Comparison of ENCODE assay signal across 23 cellular contexts in genomic region chr2:24521975-24522639, GRCh38. TPM values are rescaled to one million over a fixed set of nuclear protein-coding genes. Genes with fewer than 3 reads are reported as not detected.
A peak's percentile ranks its signal among the peaks of the same experiment; 100 is the strongest.
DNase-seq lines count a peak whose midpoint lies in the region; ATAC-seq and TF ChIP-seq lines count a peak whose summit lies in the region.
"Had no signal": no experiment of that assay in that cellular context is flagged by ENCODE, and none has a peak within 500 bp of the region (broad histone marks: within the 10 kb centered on the region; RNA-seq: fewer than 3 reads in every experiment).

No MANE protein-coding gene starts in this region.

- DNase-seq in activated T-cell treated with anti-CD3 and anti-CD28 coated beads, Interleukin-2, amount 50 U/mL, for 4 hours = no peak
- DNase-seq in activated T-cell treated with anti-CD3 and anti-CD28 coated beads, Interleukin-2, amount 50 U/mL, for 1 hour = no peak
- DNase-seq in T-helper 2 cell treated with Interferon-gamma antibody and Interleukin-4, amounts not matched to agents 5 μg/mL and 100 μg/mL, for 36 hours (ENCODE audit: low spot score) = no peak
- DNase-seq in colonic mucosa = no peak
- DNase-seq in stimulated activated naive B cell treated with anti-CD40 and anti-IgM and Interleukin-4, amounts not matched to agents 10 μg/mL and 1 μg/mL and 100 μg/mL, for 72 hours = no peak
- no peak for DNase-seq in OCI-LY7 (ENCODE audit: low spot score)
- DNase-seq in chondrocyte (ENCODE audit: low spot score) = no peak
- no peak for DNase-seq in trophoblast cell
- DNase-seq: ACHN; activated CD4-positive, alpha-beta T cell treated with anti-CD3 and anti-CD28 coated beads for 48 hours; activated naive CD8-positive, alpha-beta T cell treated with anti-CD3 and anti-CD28 coated beads, Interleukin-2, amount 10 ng/mL, durations not matched to agents 7 days and 5 days; BE2C; GM23248; left ventricle myocardium inferior; MV-4-11; NCI-H1436 treated with DMSO at 0.1 percent for 48 hours; NCI-H2171; NCI-H524; nucleus accumbens; PC-3; Right ventricle myocardium superior had no signal

- no peaks in the 10 kb centered on the region for H3K27me3 Mint-ChIP-seq in activated T-cell treated with anti-CD3 and anti-CD28 coated beads, Interleukin-2, amount 50 U/mL, for 4 hours (ENCODE audit: low read depth)
- no peaks in the 10 kb centered on the region for H3K27me3 Mint-ChIP-seq in T-helper 2 cell treated with Interferon-gamma antibody and Interleukin-4, amounts not matched to agents 5 μg/mL and 100 μg/mL, for 36 hours (ENCODE audit: low read depth)
- H3K27me3 Mint-ChIP-seq in stimulated activated naive B cell treated with anti-CD40 and anti-IgM and Interleukin-4, amounts not matched to agents 10 μg/mL and 1 μg/mL and 100 μg/mL, for 72 hours = no peaks in the 10 kb centered on the region
- no peaks in the 10 kb centered on the region for H3K27me3 Mint-ChIP-seq in chondrocyte (ENCODE audit: low read depth)
- H3K27me3 Mint-ChIP-seq: activated naive CD8-positive, alpha-beta T cell treated with anti-CD3 and anti-CD28 coated beads, Interleukin-2, amount 10 ng/mL, durations not matched to agents 7 days and 5 days; type B pancreatic cell had no signal

- no peak overlapping the region for H2AK5ac ChIP-seq in trophoblast cell (ENCODE audit: low read length)

- H3K9me3 ChIP-seq in colonic mucosa (no peaks in the 10 kb centered on the region), OCI-LY7 (ENCODE audit: low read length) (no peaks in the 10 kb centered on the region), trophoblast cell (ENCODE audit: insufficient read depth, low read depth, low read length) (no peaks in the 10 kb centered on the region)
- H3K9me3 ChIP-seq: BE2C, left ventricle myocardium inferior had no signal

- no peak overlapping the region for H3K4me2 ChIP-seq in OCI-LY7 (ENCODE audit: low read length)
- H3K4me2 ChIP-seq in trophoblast cell (ENCODE audit: low read length) = no peak overlapping the region
- H3K4me2 ChIP-seq: KMS-11 had no signal

- no peak overlapping the region for H3K4ac ChIP-seq in trophoblast cell (ENCODE audit: low read depth, low read length)

- peaks cover 56% of the 10 kb centered on the region for H3K4me1 Mint-ChIP-seq in activated T-cell treated with anti-CD3 and anti-CD28 coated beads, Interleukin-2, amount 50 U/mL, for 4 hours (ENCODE audit: low read depth)
- peaks cover 31% of the 10 kb centered on the region for H3K4me1 Mint-ChIP-seq in T-helper 2 cell treated with Interferon-gamma antibody and Interleukin-4, amounts not matched to agents 5 μg/mL and 100 μg/mL, for 36 hours (ENCODE audit: low read depth)
- H3K4me1 Mint-ChIP-seq in stimulated activated naive B cell treated with anti-CD40 and anti-IgM and Interleukin-4, amounts not matched to agents 10 μg/mL and 1 μg/mL and 100 μg/mL, for 72 hours = peaks cover 31 to 61% of the 10 kb centered on the region in 2 donors
- peaks cover 5% of the 10 kb centered on the region for H3K4me1 Mint-ChIP-seq in chondrocyte (ENCODE audit: low read depth)

- intact Hi-C loops in colonic mucosa (cut with DNase I) (no loop called here), OCI-LY7 (cut with micrococcal nuclease; ENCODE audit: unreplicated experiment) (no loop called here)

- H4K8ac ChIP-seq in trophoblast cell (ENCODE audit: low read depth, low read length) = no peak overlapping the region

- H2BK12ac ChIP-seq in trophoblast cell (ENCODE audit: low read length) = no peak overlapping the region

- no peak overlapping the region for H2BK120ac ChIP-seq in trophoblast cell (ENCODE audit: insufficient read depth, low read length, poor library complexity)

- H3K27ac ChIP-seq in colonic mucosa (peak overlapping the region; percentile 9), OCI-LY7 (ENCODE audit: low read depth, low read length, poor library complexity, severe bottlenecking) (no peak overlapping the region), trophoblast cell (ENCODE audit: low read depth, low read length) (no peak overlapping the region)
- H3K27ac ChIP-seq: GM23248, KMS-11, left ventricle myocardium inferior had no signal

- peaks cover 7% of the 10 kb centered on the region for H3K9me3 Mint-ChIP-seq in activated T-cell treated with anti-CD3 and anti-CD28 coated beads, Interleukin-2, amount 50 U/mL, for 4 hours
- peaks cover 3% of the 10 kb centered on the region for H3K9me3 Mint-ChIP-seq in T-helper 2 cell treated with Interferon-gamma antibody and Interleukin-4, amounts not matched to agents 5 μg/mL and 100 μg/mL, for 36 hours
- H3K9me3 Mint-ChIP-seq in stimulated activated naive B cell treated with anti-CD40 and anti-IgM and Interleukin-4, amounts not matched to agents 10 μg/mL and 1 μg/mL and 100 μg/mL, for 72 hours = peaks cover 0 to 2% of the 10 kb centered on the region in 2 donors
- peaks cover 2% of the 10 kb centered on the region for H3K9me3 Mint-ChIP-seq in chondrocyte (ENCODE audit: low read depth)

- no peaks in the 10 kb centered on the region for H3K36me3 ChIP-seq in colonic mucosa
- no peaks in the 10 kb centered on the region for H3K36me3 ChIP-seq in OCI-LY7 (ENCODE audit: insufficient read depth, low read length)
- no peaks in the 10 kb centered on the region for H3K36me3 ChIP-seq in trophoblast cell (ENCODE audit: control insufficient read depth in 1 of 2, insufficient read depth in 2 of 2, low read length in 2 of 2)
- H3K36me3 ChIP-seq: BE2C, left ventricle myocardium inferior had no signal

- peaks cover 15% of the 10 kb centered on the region for H3K36me3 Mint-ChIP-seq in activated T-cell treated with anti-CD3 and anti-CD28 coated beads, Interleukin-2, amount 50 U/mL, for 4 hours (ENCODE audit: insufficient read depth)
- H3K36me3 Mint-ChIP-seq in T-helper 2 cell treated with Interferon-gamma antibody and Interleukin-4, amounts not matched to agents 5 μg/mL and 100 μg/mL, for 36 hours (ENCODE audit: low read depth) = peaks cover 2% of the 10 kb centered on the region
- peaks cover 8 to 10% of the 10 kb centered on the region in 2 donors for H3K36me3 Mint-ChIP-seq in stimulated activated naive B cell treated with anti-CD40 and anti-IgM and Interleukin-4, amounts not matched to agents 10 μg/mL and 1 μg/mL and 100 μg/mL, for 72 hours
- no peaks in the 10 kb centered on the region for H3K36me3 Mint-ChIP-seq in chondrocyte (ENCODE audit: low read depth)

- WGBS in trophoblast cell (ENCODE audit: extremely low coverage, insufficient coverage, insufficient read length) = 100% methylated on average over 1 of the region's 3 CpGs

- H3K79me2 ChIP-seq in OCI-LY7 (ENCODE audit: insufficient read depth, low read depth, low read length) (no peaks in the 10 kb centered on the region), trophoblast cell (ENCODE audit: control insufficient read depth, insufficient read depth, low read length, poor library complexity) (no peaks in the 10 kb centered on the region)

- H3K4me1 ChIP-seq in colonic mucosa (peaks cover 17% of the 10 kb centered on the region), OCI-LY7 (ENCODE audit: insufficient read depth, low read length, poor library complexity, severe bottlenecking) (no peaks in the 10 kb centered on the region), trophoblast cell (ENCODE audit: control insufficient read depth in 1 of 2, insufficient read depth in 2 of 2, low read length in 2 of 2) (no peaks in the 10 kb centered on the region)
- H3K4me1 ChIP-seq: BE2C had no signal

- H3K9me2 ChIP-seq in OCI-LY7 (ENCODE audit: insufficient read depth, low read length) = no peaks in the 10 kb centered on the region

- no peak overlapping the region for H4K91ac ChIP-seq in trophoblast cell (ENCODE audit: low read depth, low read length)

- no peak overlapping the region for H3K9ac ChIP-seq in colonic mucosa (ENCODE audit: low read depth in 2 of 2, low read length in 2 of 2)
- no peak overlapping the region for H3K9ac ChIP-seq in trophoblast cell (ENCODE audit: low read length)
- H3K9ac ChIP-seq: GM23248, KMS-11 had no signal

- peak overlapping the region; percentile 33 for H3K4me3 Mint-ChIP-seq in activated T-cell treated with anti-CD3 and anti-CD28 coated beads, Interleukin-2, amount 50 U/mL, for 4 hours
- peak overlapping the region; percentile 60 for H3K4me3 Mint-ChIP-seq in T-helper 2 cell treated with Interferon-gamma antibody and Interleukin-4, amounts not matched to agents 5 μg/mL and 100 μg/mL, for 36 hours
- no peak overlapping the region for H3K4me3 Mint-ChIP-seq in stimulated activated naive B cell treated with anti-CD40 and anti-IgM and Interleukin-4, amounts not matched to agents 10 μg/mL and 1 μg/mL and 100 μg/mL, for 72 hours
- H3K4me3 Mint-ChIP-seq in chondrocyte (ENCODE audit: unreplicated experiment) = no peak overlapping the region
- H3K4me3 Mint-ChIP-seq: type B pancreatic cell had no signal

- no peaks in the 10 kb centered on the region for H4K20me1 ChIP-seq in OCI-LY7 (ENCODE audit: insufficient read depth, low read length)

- no TSS peak for BruUV-seq in OCI-LY7 (replicated peaks; lab: Mats Ljungman, UMichigan)

- peak overlapping the region; percentile 66 for H3K27ac Mint-ChIP-seq in T-helper 2 cell treated with Interferon-gamma antibody and Interleukin-4, amounts not matched to agents 5 μg/mL and 100 μg/mL, for 36 hours
- no peak overlapping the region for H3K27ac Mint-ChIP-seq in stimulated activated naive B cell treated with anti-CD40 and anti-IgM and Interleukin-4, amounts not matched to agents 10 μg/mL and 1 μg/mL and 100 μg/mL, for 72 hours
- H3K27ac Mint-ChIP-seq in chondrocyte (ENCODE audit: unreplicated experiment) = no peak overlapping the region
- H3K27ac Mint-ChIP-seq: activated naive CD8-positive, alpha-beta T cell treated with anti-CD3 and anti-CD28 coated beads, Interleukin-2, amount 10 ng/mL, durations not matched to agents 7 days and 5 days; type B pancreatic cell had no signal

- POLR2A ChIA-PET in OCI-LY7 (lab: Charles Lee) = interaction anchor here (0.6 kb wide), 1 partner anchor 287 kb away, joined by 3 read pairs; no protein-coding TSS in a partner anchor

- TF ChIP-seq CTCF in colonic mucosa (IDR thresholded peaks at IDR 0.05) = no peak
- TF ChIP-seq CTCF in OCI-LY7 (conservative IDR thresholded peaks at IDR 0.05; ENCODE audit: low read length) = no peak
- no peak for TF ChIP-seq CTCF in chondrocyte (IDR thresholded peaks at IDR 0.05)

- CTCF ChIA-PET in OCI-LY7 (lab: Charles Lee; ENCODE audit: unreplicated experiment) = no interaction called here

- H3K27me3 ChIP-seq in colonic mucosa (no peaks in the 10 kb centered on the region), trophoblast cell (ENCODE audit: insufficient read depth, low read length) (no peaks in the 10 kb centered on the region)
- H3K27me3 ChIP-seq: BE2C had no signal

- H4K12ac ChIP-seq in trophoblast cell (ENCODE audit: low read depth, low read length) = no peak overlapping the region

- H3K4me3 ChIP-seq in colonic mucosa (no peak overlapping the region), OCI-LY7 (ENCODE audit: low read depth, low read length, poor library complexity, severe bottlenecking) (no peak overlapping the region), trophoblast cell (ENCODE audit: low read depth, low read length) (no peak overlapping the region)
- H3K4me3 ChIP-seq: GM23248, left ventricle myocardium inferior had no signal

- no peak overlapping the region for H3K18ac ChIP-seq in trophoblast cell (ENCODE audit: low read length)

- no peak overlapping the region for H2BK5ac ChIP-seq in trophoblast cell (ENCODE audit: low read depth, low read length, poor library complexity)

- ATAC-seq in activated T-cell treated with anti-CD3 and anti-CD28 coated beads, Interleukin-2, amount 50 U/mL, for 4 hours = peak; percentile 87 to 89
- ATAC-seq in stimulated activated naive B cell treated with anti-CD40 and anti-IgM and Interleukin-4, amounts not matched to agents 10 μg/mL and 1 μg/mL and 100 μg/mL, for 72 hours (replicated peaks) = peak; percentile 54 to 87
- ATAC-seq: PC-3 had no signal

- H3K23ac ChIP-seq in trophoblast cell (ENCODE audit: low read length) = no peak overlapping the region

- no peak overlapping the region for H2AFZ ChIP-seq in OCI-LY7 (ENCODE audit: low read length)
- no peak overlapping the region for H2AFZ ChIP-seq in trophoblast cell (ENCODE audit: insufficient read depth, low read length, poor library complexity)
- H2AFZ ChIP-seq: GM23248 had no signal

- H3K14ac ChIP-seq in trophoblast cell (ENCODE audit: low read length) = no peak overlapping the region

- no peaks in the 10 kb centered on the region for H3K79me1 ChIP-seq in trophoblast cell (ENCODE audit: low read length)

RNA-seq across cellular contexts. Expression of gene NCOA1, which starts 31.1 kb away (rescaled TPM):
- total RNA-seq in activated T-cell treated with anti-CD3 and anti-CD28 coated beads, Interleukin-2, amount 50 U/mL, for 4 hours = 10 to 100 TPM; 23.9 to 36.9 (median 34.5) TPM
- total RNA-seq in colonic mucosa = 10 to 100 TPM; 24.8 to 35.2 TPM
- total RNA-seq in OCI-LY7 (2014; rRNA removed; shearing (Covaris generic)) = 4.3 and 6.1 TPM in 2 replicates
- 12.1 and 17.5 TPM in 2 replicates for total RNA-seq in OCI-LY7 (2022)
- 20.1 to 20.3 TPM (median 20.2 TPM) in 3 replicates for total RNA-seq in chondrocyte
- polyA plus RNA-seq in trophoblast cell (2013) = 7.5 and 8.1 TPM in 2 replicates

Comparison
In these comparisons a context has a peak if more than half of its experiments do, and no peak if none do; other contexts are left out.
1. H3K4me3 Mint-ChIP-seq: peak in activated T-cell treated with anti-CD3 and anti-CD28 coated beads, Interleukin-2, amount 50 U/mL, for 4 hours (single experiment) and T-helper 2 cell treated with Interferon-gamma antibody and Interleukin-4, amounts not matched to agents 5 μg/mL and 100 μg/mL, for 36 hours (single experiment); none in stimulated activated naive B cell treated with anti-CD40 and anti-IgM and Interleukin-4, amounts not matched to agents 10 μg/mL and 1 μg/mL and 100 μg/mL, for 72 hours (0 of 2) and chondrocyte (single experiment).